ENCODE assay signal across 15 cellular contexts in the genomic region with DNA sequence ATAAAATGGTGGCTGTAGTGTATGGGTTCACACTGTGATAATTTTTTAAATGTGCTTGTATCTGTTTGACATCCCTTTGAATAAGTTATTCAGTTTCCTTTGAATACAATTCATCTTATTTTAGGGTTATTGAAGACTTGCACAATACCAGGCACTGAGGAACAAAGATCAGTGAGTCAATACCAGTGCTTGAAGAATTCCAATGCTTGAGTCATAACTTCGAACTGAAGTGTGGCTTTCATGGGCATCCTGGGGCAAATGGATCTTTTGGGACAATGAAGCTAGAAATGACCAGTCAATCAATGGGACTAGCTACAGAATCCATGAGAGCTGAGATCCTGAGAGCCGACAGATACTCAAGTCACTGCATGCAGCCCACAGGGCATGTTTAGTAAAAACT.
"Had no signal": no experiment of that assay in that cellular context is flagged by ENCODE, and none has a peak within 500 bp of the region (broad histone marks: within the 10 kb centered on the region; RNA-seq: fewer than 3 reads in every experiment).

No MANE protein-coding gene starts in this region.

- H2AFZ ChIP-seq: neural progenitor cell had no signal

- H3K36me3 ChIP-seq: neural progenitor cell, tibial artery had no signal

- H3K4me3 ChIP-seq: neural progenitor cell, tibial artery had no signal

- H3K27ac ChIP-seq: neural progenitor cell, tibial artery had no signal

- H3K9ac ChIP-seq: neural progenitor cell had no signal

- H3K27me3 ChIP-seq: neural progenitor cell, tibial artery had no signal

- DNase-seq: activated CD4-positive, alpha-beta T cell treated with anti-CD3 and anti-CD28 coated beads, Interleukin-2, amount 50 U/mL, for 1 hour; activated CD8-positive, alpha-beta memory T cell treated with anti-CD3 and anti-CD28 coated beads for 24 hours; activated gamma-delta T cell treated with Interleukin-2 at 50 U/mL for 16 hours; amniotic stem cell; cortex of kidney; effector CD4-positive, alpha-beta T cell; naive B cell; stimulated activated naive B cell treated with anti-CD40 and anti-IgM and Interleukin-4, amounts not matched to agents 10 μg/mL and 1 μg/mL and 100 μg/mL, for 72 hours; tibial artery had no signal

- H3K4me1 ChIP-seq: neural progenitor cell, tibial artery had no signal

- FAIRE-seq: endothelial cell of umbilical vein, islet of Langerhans, urothelium cell line had no signal

- H3K4me2 ChIP-seq: neural progenitor cell had no signal

- H3K9me3 ChIP-seq: tibial artery had no signal

- ATAC-seq: activated CD4-positive, CD25-positive, alpha-beta regulatory T cell treated with anti-CD3 and anti-CD28 coated beads, Interleukin-2, amount 50 U/mL, for 24 hours; left lobe of liver; stimulated activated naive B cell treated with anti-CD40 and anti-IgM and Interleukin-4, amounts not matched to agents 10 μg/mL and 1 μg/mL and 100 μg/mL, for 72 hours had no signal
